ENCODE assay signal across 8 cellular contexts in genomic region chr1:18956189-18957135, GRCh38. TPM values are rescaled to one million over a fixed set of nuclear protein-coding genes. Genes with fewer than 3 reads are reported as not detected.
DNase-seq lines count a peak whose midpoint lies in the region; ATAC-seq and TF ChIP-seq lines count a peak whose summit lies in the region.

IFFO2 (minus strand) TSS chr1:18956676; CDS start chr1:18956332, 344 bp downstream.

- H3K4me1 Mint-ChIP-seq in T-helper 17 cell, result peaks cover 44% of the 10 kb centered on the region
- peaks cover 22% of the 10 kb centered on the region for H3K4me1 Mint-ChIP-seq in progenitor cell of endocrine pancreas (ENCODE audit: low read depth)

- peaks cover 2% of the 10 kb centered on the region for H3K36me3 Mint-ChIP-seq in T-helper 17 cell (ENCODE audit: low read depth)
- H3K36me3 Mint-ChIP-seq in progenitor cell of endocrine pancreas (ENCODE audit: insufficient read depth), result peaks cover 3% of the 10 kb centered on the region

- ATAC-seq in HG02623 (IDR thresholded peaks at IDR 0.05; ENCODE audit: unreplicated experiment), result peak; percentile 62
- ATAC-seq in T-helper 17 cell, result peak; percentile 76
- ATAC-seq in left cardiac atrium, result peak; percentile 98
- ATAC-seq in upper lobe of right lung, result peak; percentile 98

- TF ChIP-seq CTCF in GM12875 (IDR thresholded peaks at IDR 0.05; ENCODE audit: borderline replicate concordance, insufficient read depth, low read depth, low read length) (no peak), progenitor cell of endocrine pancreas (IDR thresholded peaks at IDR 0.05; ENCODE audit: unreplicated experiment) (no peak), upper lobe of right lung (IDR thresholded peaks at IDR 0.05) (no peak)

- H3K27me3 ChIP-seq in upper lobe of right lung, result no peaks in the 10 kb centered on the region

- no peaks in the 10 kb centered on the region for H3K9me3 Mint-ChIP-seq in progenitor cell of endocrine pancreas (ENCODE audit: low read depth)

- H3K4me1 ChIP-seq in upper lobe of right lung, result peaks cover 42% of the 10 kb centered on the region

- no peaks in the 10 kb centered on the region for H3K36me3 ChIP-seq in upper lobe of right lung

- H3K4me3 ChIP-seq in GM12875 (ENCODE audit: low read depth, low read length) (peak within 1 kb of the TSS; percentile 75), upper lobe of right lung (peak within 1 kb of the TSS; percentile 79)

- H3K27me3 Mint-ChIP-seq in T-helper 17 cell, result no peaks in the 10 kb centered on the region
- H3K27me3 Mint-ChIP-seq in progenitor cell of endocrine pancreas, result peaks cover 49% of the 10 kb centered on the region

- H3K4me3 Mint-ChIP-seq in T-helper 17 cell (peak within 1 kb of the TSS; percentile 97), progenitor cell of endocrine pancreas (ENCODE audit: low read depth) (peak within 1 kb of the TSS; percentile 82)

- H3K27ac ChIP-seq in upper lobe of right lung, result peak within 1 kb of the TSS; percentile 69

- intact Hi-C loops in left cardiac atrium (cut with DNase I), result loop anchor here in 1 of 2 donors (5.0 kb wide), 2 partner anchors 34 to 49 kb away; no protein-coding TSS in a partner anchor
- intact Hi-C loops in upper lobe of right lung (cut with DNase I), result no loop called here

- H3K27ac Mint-ChIP-seq in T-helper 17 cell (peak within 1 kb of the TSS; percentile 100), progenitor cell of endocrine pancreas (peak within 1 kb of the TSS; percentile 52)

- peak; percentile 89 for DNase-seq in NCI-H1105 (lab: John Stamatoyannopoulos, UW)
- DNase-seq in T-helper 17 cell, result peak; percentile 99 to 100 (median 100)
- peak; percentile 66 to 99 (median 96) for DNase-seq in amygdala (lab: John Stamatoyannopoulos, UW)
- peak; percentile 98 for DNase-seq in left cardiac atrium
- peak; percentile 98 for DNase-seq in progenitor cell of endocrine pancreas (ENCODE audit: low spot score, unreplicated experiment)
- DNase-seq in upper lobe of right lung, result peak; percentile 99

- H3K9me3 ChIP-seq in T-helper 17 cell (ENCODE audit: control insufficient read depth, low read length, poor library complexity, severe bottlenecking) (no peaks in the 10 kb centered on the region), upper lobe of right lung (no peaks in the 10 kb centered on the region)

RNA-seq across cellular contexts. Expression of gene IFFO2, which starts in this region (rescaled TPM):
- total RNA-seq in T-helper 17 cell, result 100 to 1,000 TPM in 1 of 2 donors, 10 to 100 TPM in 1; 99.8 to 119 TPM
- total RNA-seq in left cardiac atrium, result 1 to 10 TPM; 3.4 to 6.4 TPM
- 21.0 and 24.4 TPM in 2 replicates for total RNA-seq in progenitor cell of endocrine pancreas
- total RNA-seq in upper lobe of right lung, result 15.4 TPM

Comparison
In these comparisons a context has a peak if more than half of its experiments do, and no peak if none do; other contexts are left out.
1. Peak in every context shown above with its lines: DNase-seq, ATAC-seq, H3K4me3 ChIP-seq and H3K27ac ChIP-seq.